12 cellular contexts compared by ENCODE assay signal in genomic region chr6:125913864-125914351, GRCh38. TPM values are rescaled to one million over a fixed set of nuclear protein-coding genes. Genes with fewer than 3 reads are reported as not detected.
DNase-seq lines count a peak whose midpoint lies in the region; FAIRE-seq lines count a peak whose summit lies in the region.
"Had no signal": no experiment of that assay in that cellular context is flagged by ENCODE, and none has a peak within 500 bp of the region (broad histone marks: within the 10 kb centered on the region; RNA-seq: fewer than 3 reads in every experiment).

No MANE protein-coding gene starts in this region.

- no peaks in the 10 kb centered on the region for H3K27me3 Mint-ChIP-seq in activated T-helper 2 cell treated with anti-CD3 and anti-CD28 coated beads, Interferon-gamma antibody, Interleukin-2, Interleukin-4, amounts not matched to agents 10 μg/mL and 5 μg/mL and 100 μg/mL, durations not matched to agents 14 hours and 24 hours and 36 hours (ENCODE audit: low read depth)
- H3K27me3 Mint-ChIP-seq: dendritic cell treated with granulocyte-macrophage colony-stimulating factor and Interleukin-4, amounts not matched to agents 40 ng/mL and 50 ng/mL, for 4 days had no signal

- no peak overlapping the region for H3K4me3 ChIP-seq in ACC112 (ENCODE audit: low read depth, low read length)
- H3K4me3 ChIP-seq: tibial artery had no signal

- no peak overlapping the region for H2AFZ ChIP-seq in ACC112 (ENCODE audit: low read length, unreplicated experiment)

- intact Hi-C loops in activated T-helper 2 cell treated with anti-CD3 and anti-CD28 coated beads, Interferon-gamma antibody, Interleukin-2, Interleukin-4, amounts not matched to agents 10 μg/mL and 5 μg/mL and 100 μg/mL, durations not matched to agents 14 hours and 24 hours and 36 hours (cut with micrococcal nuclease): loop anchor here (10.0 kb wide), 1 partner anchor 609 kb away; the partner anchor contains the start of gene HDDC2

- peaks cover 58% of the 10 kb centered on the region for H3K36me3 Mint-ChIP-seq in activated T-helper 2 cell treated with anti-CD3 and anti-CD28 coated beads, Interferon-gamma antibody, Interleukin-2, Interleukin-4, amounts not matched to agents 10 μg/mL and 5 μg/mL and 100 μg/mL, durations not matched to agents 14 hours and 24 hours and 36 hours (ENCODE audit: low read depth)

- peaks cover 5% of the 10 kb centered on the region; the same call in 1 of the 2 replicates for H3K36me3 ChIP-seq in ACC112 (ENCODE audit: insufficient read depth, low read length)

- no peak overlapping the region for H3K27ac Mint-ChIP-seq in activated T-helper 2 cell treated with anti-CD3 and anti-CD28 coated beads, Interferon-gamma antibody, Interleukin-2, Interleukin-4, amounts not matched to agents 10 μg/mL and 5 μg/mL and 100 μg/mL, durations not matched to agents 14 hours and 24 hours and 36 hours
- H3K27ac Mint-ChIP-seq: dendritic cell treated with granulocyte-macrophage colony-stimulating factor and Interleukin-4, amounts not matched to agents 40 ng/mL and 50 ng/mL, for 4 days had no signal

- H3K79me2 ChIP-seq in ACC112 (ENCODE audit: control insufficient read depth, insufficient read depth, low read length, unreplicated experiment): no peaks in the 10 kb centered on the region

- H3K4me1 Mint-ChIP-seq in activated T-helper 2 cell treated with anti-CD3 and anti-CD28 coated beads, Interferon-gamma antibody, Interleukin-2, Interleukin-4, amounts not matched to agents 10 μg/mL and 5 μg/mL and 100 μg/mL, durations not matched to agents 14 hours and 24 hours and 36 hours (ENCODE audit: low read depth): peaks cover 35% of the 10 kb centered on the region

- H3K27me3 ChIP-seq in ACC112 (ENCODE audit: insufficient read depth, low read length): no peaks in the 10 kb centered on the region
- H3K27me3 ChIP-seq: tibial artery had no signal

- no peak for FAIRE-seq in HTR-8/SVneo (lab: Jason Lieb, UNC)

- DNase-seq in HTR-8/SVneo (ENCODE audit: insufficient read length, low spot score): peak; percentile 79
- peak; percentile 83 for DNase-seq in astrocyte of the hippocampus (ENCODE audit: low read depth, low spot score)
- DNase-seq in kidney glomerular epithelial cell (lab: John Stamatoyannopoulos, UW): peak; percentile 36
- DNase-seq in activated T-helper 2 cell treated with anti-CD3 and anti-CD28 coated beads, Interferon-gamma antibody, Interleukin-2, Interleukin-4, amounts not matched to agents 10 μg/mL and 5 μg/mL and 100 μg/mL, durations not matched to agents 14 hours and 24 hours and 36 hours (ENCODE audit: low spot score): no peak
- DNase-seq in activated CD4-positive, alpha-beta T cell treated with anti-CD3 and anti-CD28 coated beads, Interleukin-2, amount 50 U/mL, for 48 hours: no peak
- no peak for DNase-seq in DMS114 treated with DMSO at 0.1 percent for 48 hours (lab: John Stamatoyannopoulos, UW; ENCODE audit: unreplicated experiment)
- DNase-seq in activated CD4-positive, CD25-positive, alpha-beta regulatory T cell treated with anti-CD3 and anti-CD28 coated beads, Interleukin-2, amount 50 U/mL, for 72 hours: no peak
- DNase-seq: Karpas-422, tibial artery had no signal

- H3K4me3 Mint-ChIP-seq in activated T-helper 2 cell treated with anti-CD3 and anti-CD28 coated beads, Interferon-gamma antibody, Interleukin-2, Interleukin-4, amounts not matched to agents 10 μg/mL and 5 μg/mL and 100 μg/mL, durations not matched to agents 14 hours and 24 hours and 36 hours (ENCODE audit: low read depth): no peak overlapping the region
- H3K4me3 Mint-ChIP-seq: dendritic cell treated with granulocyte-macrophage colony-stimulating factor and Interleukin-4, amounts not matched to agents 40 ng/mL and 50 ng/mL, for 4 days had no signal

- H3K4me1 ChIP-seq in ACC112 (ENCODE audit: control insufficient read depth, insufficient read depth, low read length, unreplicated experiment): peaks cover 29% of the 10 kb centered on the region
- H3K4me1 ChIP-seq: tibial artery had no signal

- H3K27ac ChIP-seq in ACC112 (ENCODE audit: low read depth, low read length): peak overlapping the region; percentile 86
- H3K27ac ChIP-seq: C4-2B had no signal

- H3K9me3 Mint-ChIP-seq in activated T-helper 2 cell treated with anti-CD3 and anti-CD28 coated beads, Interferon-gamma antibody, Interleukin-2, Interleukin-4, amounts not matched to agents 10 μg/mL and 5 μg/mL and 100 μg/mL, durations not matched to agents 14 hours and 24 hours and 36 hours: peaks cover 3% of the 10 kb centered on the region
- H3K9me3 Mint-ChIP-seq: dendritic cell treated with granulocyte-macrophage colony-stimulating factor and Interleukin-4, amounts not matched to agents 40 ng/mL and 50 ng/mL, for 4 days had no signal

RNA-seq across cellular contexts. Expression of gene HINT3, which starts 42.7 kb away (rescaled TPM):
- total RNA-seq in activated T-helper 2 cell treated with anti-CD3 and anti-CD28 coated beads, Interferon-gamma antibody, Interleukin-2, Interleukin-4, amounts not matched to agents 10 μg/mL and 5 μg/mL and 100 μg/mL, durations not matched to agents 14 hours and 24 hours and 36 hours: 7.1 and 7.9 TPM in 2 replicates

Comparison
In these comparisons a context has a peak if more than half of its experiments do, and no peak if none do; other contexts are left out.
1. DNase-seq: peak in HTR-8/SVneo (single experiment), astrocyte of the hippocampus (single experiment) and kidney glomerular epithelial cell (single experiment); none in activated T-helper 2 cell treated with anti-CD3 and anti-CD28 coated beads, Interferon-gamma antibody, Interleukin-2, Interleukin-4, amounts not matched to agents 10 μg/mL and 5 μg/mL and 100 μg/mL, durations not matched to agents 14 hours and 24 hours and 36 hours (single experiment), activated CD4-positive, alpha-beta T cell treated with anti-CD3 and anti-CD28 coated beads, Interleukin-2, amount 50 U/mL, for 48 hours (0 of 2), DMS114 treated with DMSO at 0.1 percent for 48 hours (single experiment) and activated CD4-positive, CD25-positive, alpha-beta regulatory T cell treated with anti-CD3 and anti-CD28 coated beads, Interleukin-2, amount 50 U/mL, for 72 hours (single experiment).